Comparison of ENCODE assay signal across 9 cellular contexts in the genomic region with DNA sequence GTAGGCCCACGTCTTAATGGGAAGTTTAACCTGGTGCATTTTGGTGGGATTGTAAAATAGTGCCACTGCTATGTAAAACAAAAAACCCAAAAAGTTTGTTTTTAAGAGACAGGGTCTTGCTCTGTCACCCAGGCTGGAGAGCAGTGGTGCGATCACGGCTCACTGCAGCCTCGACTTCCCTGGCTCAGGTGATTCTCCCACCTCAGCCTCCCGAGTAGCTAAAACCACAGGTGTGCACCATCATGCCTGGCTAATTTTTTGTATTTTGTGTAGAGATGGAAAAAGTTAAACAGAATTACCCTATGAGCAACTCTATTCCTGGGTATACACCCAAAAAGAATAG. TPM values are rescaled to one million over a fixed set of nuclear protein-coding genes. Genes with fewer than 3 reads are reported as not detected.
DNase-seq lines count a peak whose midpoint lies in the region; ATAC-seq and TF ChIP-seq lines count a peak whose summit lies in the region.
"Had no signal": no experiment of that assay in that cellular context is flagged by ENCODE, and none has a peak within 500 bp of the region (broad histone marks: within the 10 kb centered on the region; RNA-seq: fewer than 3 reads in every experiment).

No MANE protein-coding gene starts in this region.

- WGBS in liver: 59% methylated on average over 5 of the region's 5 CpGs
- 59 to 70% methylated on average over 5 of the region's 5 CpGs for WGBS in upper lobe of left lung, 2 donors

- no peak overlapping the region for H3K4me3 ChIP-seq in liver (ENCODE audit: low read depth in 1 of 3, low read length in 3 of 3)
- no peak overlapping the region for H3K4me3 ChIP-seq in upper lobe of left lung

- no peak for TF ChIP-seq RAD21 in liver (IDR thresholded peaks at IDR 0.05)

- peaks cover 68% of the 10 kb centered on the region for H3K4me1 Mint-ChIP-seq in stimulated activated naive CD8-positive, alpha-beta T cell treated with anti-CD3 and anti-CD28 coated beads, Interleukin-15, Interleukin-2, amounts not matched to agents 100 ng/mL and 50 ng/mL, for 24 hours (ENCODE audit: low read depth)
- peaks cover 40% of the 10 kb centered on the region for H3K4me1 Mint-ChIP-seq in activated T-helper 1 cell treated with anti-CD3 and anti-CD28 coated beads, Interleukin-12 subunit alpha, Interleukin-12 subunit beta, Interleukin-2, Interleukin-4 antibody, amounts not matched to agents 30 ng/mL and 10 ng/mL and 1 ng/mL, durations not matched to agents 14 hours and 24 hours and 36 hours (ENCODE audit: low read depth)

- H3K9ac ChIP-seq in liver (ENCODE audit: low read depth in 1 of 2, low read length in 2 of 2): no peak overlapping the region

- TF ChIP-seq CTCF in liver (IDR thresholded peaks at IDR 0.05; ENCODE audit: low read depth, low read length, missing input control): no peak
- no peak for TF ChIP-seq CTCF in upper lobe of left lung (IDR thresholded peaks at IDR 0.05)

- no peaks in the 10 kb centered on the region for H3K27me3 Mint-ChIP-seq in stimulated activated naive CD8-positive, alpha-beta T cell treated with anti-CD3 and anti-CD28 coated beads, Interleukin-15, Interleukin-2, amounts not matched to agents 100 ng/mL and 50 ng/mL, for 24 hours
- no peaks in the 10 kb centered on the region for H3K27me3 Mint-ChIP-seq in activated T-helper 1 cell treated with anti-CD3 and anti-CD28 coated beads, Interleukin-12 subunit alpha, Interleukin-12 subunit beta, Interleukin-2, Interleukin-4 antibody, amounts not matched to agents 30 ng/mL and 10 ng/mL and 1 ng/mL, durations not matched to agents 14 hours and 24 hours and 36 hours (ENCODE audit: insufficient read depth)

- intact Hi-C loops in activated T-helper 1 cell treated with anti-CD3 and anti-CD28 coated beads, Interleukin-12 subunit alpha, Interleukin-12 subunit beta, Interleukin-2, Interleukin-4 antibody, amounts not matched to agents 30 ng/mL and 10 ng/mL and 1 ng/mL, durations not matched to agents 14 hours and 24 hours and 36 hours (cut with micrococcal nuclease): loop anchor here (2.0 kb wide), 2 partner anchors 196 to 256 kb away; partner anchors contain the start of genes MBD3 and TCF3

- no peaks in the 10 kb centered on the region for H3K9me3 Mint-ChIP-seq in stimulated activated naive CD8-positive, alpha-beta T cell treated with anti-CD3 and anti-CD28 coated beads, Interleukin-15, Interleukin-2, amounts not matched to agents 100 ng/mL and 50 ng/mL, for 24 hours
- H3K9me3 Mint-ChIP-seq in activated T-helper 1 cell treated with anti-CD3 and anti-CD28 coated beads, Interleukin-12 subunit alpha, Interleukin-12 subunit beta, Interleukin-2, Interleukin-4 antibody, amounts not matched to agents 30 ng/mL and 10 ng/mL and 1 ng/mL, durations not matched to agents 14 hours and 24 hours and 36 hours: no peaks in the 10 kb centered on the region

- H3K4me1 ChIP-seq in liver (ENCODE audit: control insufficient read depth in 4 of 4, insufficient read depth in 4 of 4, low read length in 3 of 4): peaks cover 13 to 48% (median 41%) of the 10 kb centered on the region in 4 donors
- peaks cover 58 to 70% (median 61%) of the 10 kb centered on the region in 4 donors for H3K4me1 ChIP-seq in upper lobe of left lung

- H3K27ac ChIP-seq in liver (ENCODE audit: low read depth in 1 of 2, low read length in 2 of 2) (peak overlapping the region; percentile 99 to 100), upper lobe of left lung (peak overlapping the region; percentile 98 to 99 (median 98))

- H3K9me3 ChIP-seq in liver (ENCODE audit: control insufficient read depth in 4 of 4, low read length in 3 of 4) (no peaks in the 10 kb centered on the region), upper lobe of left lung (no peaks in the 10 kb centered on the region)
- H3K9me3 ChIP-seq: gastroesophageal sphincter had no signal

- no peak for TF ChIP-seq POLR2A in upper lobe of left lung (IDR thresholded peaks at IDR 0.05)

- no peak for TF ChIP-seq EP300 in upper lobe of left lung (IDR thresholded peaks at IDR 0.05)

- no peak for ATAC-seq in stimulated activated naive CD8-positive, alpha-beta T cell treated with anti-CD3 and anti-CD28 coated beads, Interleukin-15, Interleukin-2, amounts not matched to agents 100 U/mL and 50 U/mL, for 24 hours
- no peak for ATAC-seq in upper lobe of left lung (ENCODE audit: low FRiP score in 2 of 2)
- no peak for ATAC-seq in activated CD4-positive, CD25-positive, alpha-beta regulatory T cell treated with anti-CD3 and anti-CD28 coated beads, Interleukin-2, amount 50 U/mL, for 24 hours
- ATAC-seq in esophagus mucosa: no peak

- H3K27me3 ChIP-seq in liver (ENCODE audit: control insufficient read depth in 4 of 4, insufficient read depth in 4 of 4, low read length in 3 of 4): no peaks in the 10 kb centered on the region
- no peaks in the 10 kb centered on the region for H3K27me3 ChIP-seq in upper lobe of left lung

- DNase-seq in stimulated activated naive CD8-positive, alpha-beta T cell treated with anti-CD3 and anti-CD28 coated beads, Interleukin-15, Interleukin-2, amounts not matched to agents 100 U/mL and 50 U/mL, for 24 hours: no peak
- DNase-seq in activated T-helper 1 cell treated with anti-CD3 and anti-CD28 coated beads, Interleukin-12 subunit alpha, Interleukin-12 subunit beta, Interleukin-2, Interleukin-4 antibody, amounts not matched to agents 30 ng/mL and 10 ng/mL and 1 ng/mL, durations not matched to agents 14 hours and 24 hours and 36 hours (ENCODE audit: low spot score): no peak
- DNase-seq in upper lobe of left lung (no peak), SIG-M5 (lab: John Stamatoyannopoulos, UW) (no peak)

- H3K36me3 Mint-ChIP-seq in stimulated activated naive CD8-positive, alpha-beta T cell treated with anti-CD3 and anti-CD28 coated beads, Interleukin-15, Interleukin-2, amounts not matched to agents 100 ng/mL and 50 ng/mL, for 24 hours (ENCODE audit: low read depth): peaks cover 6% of the 10 kb centered on the region
- peaks cover 12% of the 10 kb centered on the region for H3K36me3 Mint-ChIP-seq in activated T-helper 1 cell treated with anti-CD3 and anti-CD28 coated beads, Interleukin-12 subunit alpha, Interleukin-12 subunit beta, Interleukin-2, Interleukin-4 antibody, amounts not matched to agents 30 ng/mL and 10 ng/mL and 1 ng/mL, durations not matched to agents 14 hours and 24 hours and 36 hours (ENCODE audit: low read depth)

- peak overlapping the region; percentile 71 for H3K4me3 Mint-ChIP-seq in stimulated activated naive CD8-positive, alpha-beta T cell treated with anti-CD3 and anti-CD28 coated beads, Interleukin-15, Interleukin-2, amounts not matched to agents 100 ng/mL and 50 ng/mL, for 24 hours
- H3K4me3 Mint-ChIP-seq in activated T-helper 1 cell treated with anti-CD3 and anti-CD28 coated beads, Interleukin-12 subunit alpha, Interleukin-12 subunit beta, Interleukin-2, Interleukin-4 antibody, amounts not matched to agents 30 ng/mL and 10 ng/mL and 1 ng/mL, durations not matched to agents 14 hours and 24 hours and 36 hours: peak overlapping the region; percentile 77

- H3K36me3 ChIP-seq in liver (ENCODE audit: control insufficient read depth in 4 of 4, insufficient read depth in 3 of 4, low read depth in 1 of 4, low read length in 3 of 4) (no peaks in the 10 kb centered on the region), upper lobe of left lung (peaks cover 0 to 12% (median under 1%) of the 10 kb centered on the region in 4 donors)

- peak overlapping the region; percentile 58 for H3K27ac Mint-ChIP-seq in stimulated activated naive CD8-positive, alpha-beta T cell treated with anti-CD3 and anti-CD28 coated beads, Interleukin-15, Interleukin-2, amounts not matched to agents 100 ng/mL and 50 ng/mL, for 24 hours
- peak overlapping the region; percentile 79 for H3K27ac Mint-ChIP-seq in activated T-helper 1 cell treated with anti-CD3 and anti-CD28 coated beads, Interleukin-12 subunit alpha, Interleukin-12 subunit beta, Interleukin-2, Interleukin-4 antibody, amounts not matched to agents 30 ng/mL and 10 ng/mL and 1 ng/mL, durations not matched to agents 14 hours and 24 hours and 36 hours

TF ChIP-seq in liver, 16 proteins besides CTCF, POLR2A, EP300 and RAD21:
- TF ChIP-seq HNF4G (IDR thresholded peaks at IDR 0.05) (no peak), HNF4A (conservative IDR thresholded peaks at IDR 0.05) (no peak)

RNA-seq across cellular contexts. Expression of gene REXO1, which starts 0.8 kb away (rescaled TPM):
- 64.5 and 70.5 TPM in 2 replicates for total RNA-seq in activated T-helper 1 cell treated with anti-CD3 and anti-CD28 coated beads, Interleukin-12 subunit alpha, Interleukin-12 subunit beta, Interleukin-2, Interleukin-4 antibody, amounts not matched to agents 30 ng/mL and 10 ng/mL and 1 ng/mL, durations not matched to agents 14 hours and 24 hours and 36 hours
- total RNA-seq in liver (10 to 100 TPM in 1 of 2 donors, 1 to 10 TPM in 1; 8.3 to 11.5 TPM), upper lobe of left lung (100 to 1,000 TPM in 1 of 6 donors, 10 to 100 TPM in 5; 17.0 to 106 (median 38.8) TPM), esophagus mucosa (16.9 TPM)
- polyA plus RNA-seq in liver: 10 to 100 TPM in 1 of 2 donors, 1 to 10 TPM in 1; 2.0 to 10.0 TPM

RNA-seq across cellular contexts. Expression of gene KLF16, which starts 14.3 kb away (rescaled TPM):
- 34.5 and 39.1 TPM in 2 replicates for total RNA-seq in activated T-helper 1 cell treated with anti-CD3 and anti-CD28 coated beads, Interleukin-12 subunit alpha, Interleukin-12 subunit beta, Interleukin-2, Interleukin-4 antibody, amounts not matched to agents 30 ng/mL and 10 ng/mL and 1 ng/mL, durations not matched to agents 14 hours and 24 hours and 36 hours
- total RNA-seq in liver: 1 to 10 TPM; 4.4 to 7.6 TPM
- polyA plus RNA-seq in liver: 10 to 100 TPM in 1 of 2 donors, 1 to 10 TPM in 1; 1.2 to 14.8 TPM
- 10 to 100 TPM in 4 of 6 donors, 1 to 10 TPM in 2; 6.9 to 39.9 (median 16.4) TPM for total RNA-seq in upper lobe of left lung
- total RNA-seq in esophagus mucosa: 23.4 TPM

RNA-seq across cellular contexts. Expression of gene ABHD17A, which starts 36.2 kb away (rescaled TPM):
- total RNA-seq in activated T-helper 1 cell treated with anti-CD3 and anti-CD28 coated beads, Interleukin-12 subunit alpha, Interleukin-12 subunit beta, Interleukin-2, Interleukin-4 antibody, amounts not matched to agents 30 ng/mL and 10 ng/mL and 1 ng/mL, durations not matched to agents 14 hours and 24 hours and 36 hours: 115 TPM in 2 replicates
- total RNA-seq in liver (10 to 100 TPM; 25.4 to 28.6 TPM), upper lobe of left lung (100 to 1,000 TPM in 4 of 6 donors, 10 to 100 TPM in 2; 63.4 to 143 (median 108) TPM), esophagus mucosa (50.9 TPM)
- polyA plus RNA-seq in liver: 10 to 100 TPM in 1 of 2 donors, 1 to 10 TPM in 1; 8.1 to 30.2 TPM

RNA-seq across cellular contexts. Expression of gene ATP8B3, which starts 37.0 kb away (rescaled TPM):
- 4.1 and 5.0 TPM in 2 replicates for total RNA-seq in activated T-helper 1 cell treated with anti-CD3 and anti-CD28 coated beads, Interleukin-12 subunit alpha, Interleukin-12 subunit beta, Interleukin-2, Interleukin-4 antibody, amounts not matched to agents 30 ng/mL and 10 ng/mL and 1 ng/mL, durations not matched to agents 14 hours and 24 hours and 36 hours
- total RNA-seq in liver (1 to 10 TPM in 1 of 2 donors, under 1 TPM in 1; 0.50 to 3.1 TPM), upper lobe of left lung (1 to 10 TPM in 3 of 6 donors, under 1 TPM in 3; under 0.01 to 6.2 (median 1.1) TPM), esophagus mucosa (1.8 TPM)
- polyA plus RNA-seq in liver: under 1 TPM; 0.42 to 0.53 TPM

RNA-seq across cellular contexts. Expression of gene ADAT3, which starts 56.1 kb away (rescaled TPM):
- total RNA-seq in activated T-helper 1 cell treated with anti-CD3 and anti-CD28 coated beads, Interleukin-12 subunit alpha, Interleukin-12 subunit beta, Interleukin-2, Interleukin-4 antibody, amounts not matched to agents 30 ng/mL and 10 ng/mL and 1 ng/mL, durations not matched to agents 14 hours and 24 hours and 36 hours: 8.4 and 9.6 TPM in 2 replicates
- total RNA-seq in liver (1 to 10 TPM; 1.3 to 3.3 TPM), upper lobe of left lung (10 to 100 TPM in 4 of 6 donors, 1 to 10 TPM in 2; 6.1 to 25.1 (median 12.0) TPM), esophagus mucosa (5.5 TPM)
- 1 to 10 TPM; 1.4 to 2.8 TPM for polyA plus RNA-seq in liver
